Comparison of ENCODE assay signal across 10 cellular contexts in the genomic region with DNA sequence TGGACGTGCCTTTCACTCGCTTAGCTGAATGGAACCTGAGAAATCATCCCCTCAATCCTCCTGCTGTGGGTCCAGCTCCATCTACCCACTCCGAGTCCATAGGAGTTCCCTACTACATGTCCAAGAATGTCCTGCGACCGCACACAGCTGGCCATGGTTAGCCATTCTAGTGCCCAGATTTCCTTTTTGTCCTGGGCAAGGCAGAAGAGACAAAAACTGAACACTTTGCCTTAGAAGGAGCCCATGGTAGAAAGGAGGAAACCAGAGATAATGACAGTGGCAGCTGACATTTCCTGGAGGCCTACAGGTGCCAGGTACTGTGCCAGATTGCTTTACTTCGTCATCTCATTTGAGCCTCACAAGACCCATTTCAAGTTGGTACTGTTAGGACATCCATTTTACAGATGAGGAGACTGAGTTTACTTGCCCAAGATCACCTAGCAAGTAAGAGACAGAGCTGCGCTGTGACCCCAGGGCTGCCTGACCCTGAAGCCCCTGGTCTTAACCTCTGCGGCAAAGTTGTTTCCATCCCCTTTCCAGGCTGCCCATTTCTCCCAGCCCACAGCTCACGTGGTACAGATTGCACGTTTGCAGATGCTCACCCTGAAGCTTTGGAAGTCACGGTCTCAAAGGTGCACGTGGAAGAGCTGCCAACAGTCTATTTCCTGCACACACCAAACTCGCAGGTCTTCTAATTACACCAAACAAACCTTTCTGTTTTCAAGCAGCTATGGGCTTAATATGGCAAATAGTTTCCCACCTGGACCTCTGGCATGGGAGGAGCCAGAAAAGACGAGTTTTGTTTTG.
DNase-seq lines count a peak whose midpoint lies in the region; ATAC-seq and TF ChIP-seq lines count a peak whose summit lies in the region.
"Had no signal": no experiment of that assay in that cellular context is flagged by ENCODE, and none has a peak within 500 bp of the region (broad histone marks: within the 10 kb centered on the region; RNA-seq: fewer than 3 reads in every experiment).

No MANE protein-coding gene starts in this region.

- intact Hi-C loops in esophagus squamous epithelium (cut with DNase I), result no loop called here

- H3K9ac ChIP-seq in OCI-LY1 (ENCODE audit: low read length) (no peak overlapping the region; the same call in 1 of the 2 replicates), skeletal muscle tissue (ENCODE audit: low read depth in 1 of 3, low read length in 3 of 3) (peak overlapping the region; percentile 75 to 76 (median 75))

- H3K36me3 ChIP-seq in OCI-LY1 (ENCODE audit: insufficient read depth, low read length) (no peaks in the 10 kb centered on the region), esophagus squamous epithelium (peaks cover 0 to 14% (median 0%) of the 10 kb centered on the region in 3 donors), skeletal muscle tissue (ENCODE audit: control insufficient read depth in 3 of 3, insufficient read depth in 3 of 3, low read length in 3 of 3) (no peaks in the 10 kb centered on the region)

- H3K9me2 ChIP-seq in OCI-LY1 (ENCODE audit: low read depth, low read length), result no peaks in the 10 kb centered on the region

- H2AFZ ChIP-seq in OCI-LY1 (ENCODE audit: low read length), result no peak overlapping the region

- H4K20me1 ChIP-seq in OCI-LY1 (ENCODE audit: insufficient read depth, low read length), result no peaks in the 10 kb centered on the region

- no peaks in the 10 kb centered on the region for H3K9me3 ChIP-seq in OCI-LY1 (ENCODE audit: low read length)
- H3K9me3 ChIP-seq in esophagus squamous epithelium, result no peaks in the 10 kb centered on the region
- no peaks in the 10 kb centered on the region for H3K9me3 ChIP-seq in skeletal muscle tissue (ENCODE audit: control insufficient read depth in 3 of 3, low read length in 3 of 3)

- no peaks in the 10 kb centered on the region for H3K79me2 ChIP-seq in OCI-LY1 (ENCODE audit: insufficient read depth, low read length)

- no peaks in the 10 kb centered on the region for H3F3A ChIP-seq in OCI-LY1 (ENCODE audit: insufficient read depth, low read length)

- WGBS in esophagus squamous epithelium, 2 donors, result 67 to 78% methylated on average over 13 to 14 of the region's 14 CpGs

- no peak for TF ChIP-seq POLR2A in esophagus squamous epithelium (IDR thresholded peaks at IDR 0.05)

- H3K4me3 ChIP-seq in OCI-LY1 (ENCODE audit: low read depth, low read length, poor library complexity, severe bottlenecking) (no peak overlapping the region), esophagus squamous epithelium (peak overlapping the region in 1 of 4 donors; percentile 18), skeletal muscle tissue (ENCODE audit: low read length in 3 of 3) (peak overlapping the region; percentile 37 to 57 (median 44))

- H3K27ac ChIP-seq in OCI-LY1 (ENCODE audit: low read depth, low read length, poor library complexity, severe bottlenecking), result peak overlapping the region; percentile 42
- peak overlapping the region; percentile 68 to 99 (median 96) for H3K27ac ChIP-seq in esophagus squamous epithelium
- peak overlapping the region; percentile 99 for H3K27ac ChIP-seq in skeletal muscle tissue (ENCODE audit: low read depth, low read length)

- H3K4me1 ChIP-seq in OCI-LY1 (ENCODE audit: insufficient read depth, low read length, severe bottlenecking) (peaks cover 53% of the 10 kb centered on the region), esophagus squamous epithelium (peaks cover 41 to 100% (median 87%) of the 10 kb centered on the region in 3 donors), skeletal muscle tissue (ENCODE audit: control insufficient read depth in 3 of 3, insufficient read depth in 3 of 3, low read length in 3 of 3) (peaks cover 99 to 100% (median 100%) of the 10 kb centered on the region in 3 donors)

- ATAC-seq in HG02973 (IDR thresholded peaks at IDR 0.05; ENCODE audit: unreplicated experiment), result no peak

- H3K4me2 ChIP-seq in OCI-LY1 (ENCODE audit: low read length), result peak overlapping the region; percentile 36; the same call in 1 of the 2 replicates

- H3K27me3 ChIP-seq in OCI-LY1 (ENCODE audit: insufficient read depth, low read length), result no peaks in the 10 kb centered on the region
- peaks cover 0 to 48% (median 0%) of the 10 kb centered on the region in 4 donors for H3K27me3 ChIP-seq in esophagus squamous epithelium
- H3K27me3 ChIP-seq in skeletal muscle tissue (ENCODE audit: control insufficient read depth in 3 of 3, insufficient read depth in 3 of 3, low read length in 3 of 3), result no peaks in the 10 kb centered on the region

- TF ChIP-seq CTCF in OCI-LY1 (IDR thresholded peaks at IDR 0.05; ENCODE audit: low read length) (no peak), esophagus squamous epithelium (IDR thresholded peaks at IDR 0.05) (no peak)

- DNase-seq in COR-L47 (lab: John Stamatoyannopoulos, UW) (peak; percentile 80), esophagus squamous epithelium (lab: John Stamatoyannopoulos, UW) (no peak), NK-92 (lab: John Stamatoyannopoulos, UW; ENCODE audit: unreplicated experiment) (no peak), LoVo (ENCODE audit: low spot score) (no peak), A172 (ENCODE audit: low spot score) (no peak)
- DNase-seq: GDM1, SIG-M5 had no signal

Comparison
In these comparisons a context has a peak if more than half of its experiments do, and no peak if none do; other contexts are left out.
1. H3K27ac ChIP-seq: peak in every context shown above with its lines; median percentile 99 in skeletal muscle tissue; 96 in esophagus squamous epithelium; 42 in OCI-LY1.